In the genomic region with DNA sequence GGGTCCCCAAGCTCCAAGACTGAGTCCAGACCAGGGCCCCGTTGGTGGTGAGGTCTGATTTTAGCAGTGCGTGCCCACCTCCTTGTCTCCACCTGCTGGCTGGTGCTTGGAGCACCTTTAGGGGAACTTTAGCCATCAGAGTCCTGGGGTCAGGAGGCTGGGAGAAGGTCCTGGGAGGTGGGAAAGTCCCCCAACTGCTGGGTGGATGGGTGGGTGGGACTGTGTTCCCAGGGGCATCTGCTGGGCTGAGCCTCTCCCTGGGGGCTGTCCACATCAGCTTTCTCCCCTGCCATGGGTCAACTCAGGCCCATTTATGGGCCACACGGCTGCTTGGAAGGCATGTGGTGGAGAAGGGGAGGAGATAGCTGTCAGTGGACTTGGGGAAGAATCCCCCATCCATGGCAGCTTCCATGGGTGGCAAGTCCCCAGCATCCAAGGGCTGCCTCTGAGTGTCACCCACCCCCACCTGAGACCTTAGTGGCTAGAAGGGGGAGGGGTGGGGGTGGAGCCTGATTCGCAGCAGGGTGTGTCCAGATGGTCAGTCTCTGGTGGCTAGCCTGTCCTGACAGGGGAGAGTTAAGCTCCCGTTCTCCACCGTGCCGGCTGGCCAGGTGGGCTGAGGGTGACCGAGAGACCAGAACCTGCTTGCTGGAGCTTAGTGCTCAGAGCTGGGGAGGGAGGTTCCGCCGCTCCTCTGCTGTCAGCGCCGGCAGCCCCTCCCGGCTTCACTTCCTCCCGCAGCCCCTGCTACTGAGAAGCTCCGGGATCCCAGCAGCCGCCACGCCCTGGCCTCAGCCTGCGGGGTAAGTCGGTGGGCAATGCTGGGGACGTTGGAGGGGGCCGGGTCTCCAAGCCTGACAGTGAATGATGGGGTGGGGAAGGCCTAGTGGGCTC, we compare ENCODE assay signal across 7 cellular contexts. TPM values are rescaled to one million over a fixed set of nuclear protein-coding genes. Genes with fewer than 3 reads are reported as not detected.
DNase-seq lines count a peak whose midpoint lies in the region; ATAC-seq, FAIRE-seq and TF ChIP-seq lines count a peak whose summit lies in the region.

A gene with protein sequence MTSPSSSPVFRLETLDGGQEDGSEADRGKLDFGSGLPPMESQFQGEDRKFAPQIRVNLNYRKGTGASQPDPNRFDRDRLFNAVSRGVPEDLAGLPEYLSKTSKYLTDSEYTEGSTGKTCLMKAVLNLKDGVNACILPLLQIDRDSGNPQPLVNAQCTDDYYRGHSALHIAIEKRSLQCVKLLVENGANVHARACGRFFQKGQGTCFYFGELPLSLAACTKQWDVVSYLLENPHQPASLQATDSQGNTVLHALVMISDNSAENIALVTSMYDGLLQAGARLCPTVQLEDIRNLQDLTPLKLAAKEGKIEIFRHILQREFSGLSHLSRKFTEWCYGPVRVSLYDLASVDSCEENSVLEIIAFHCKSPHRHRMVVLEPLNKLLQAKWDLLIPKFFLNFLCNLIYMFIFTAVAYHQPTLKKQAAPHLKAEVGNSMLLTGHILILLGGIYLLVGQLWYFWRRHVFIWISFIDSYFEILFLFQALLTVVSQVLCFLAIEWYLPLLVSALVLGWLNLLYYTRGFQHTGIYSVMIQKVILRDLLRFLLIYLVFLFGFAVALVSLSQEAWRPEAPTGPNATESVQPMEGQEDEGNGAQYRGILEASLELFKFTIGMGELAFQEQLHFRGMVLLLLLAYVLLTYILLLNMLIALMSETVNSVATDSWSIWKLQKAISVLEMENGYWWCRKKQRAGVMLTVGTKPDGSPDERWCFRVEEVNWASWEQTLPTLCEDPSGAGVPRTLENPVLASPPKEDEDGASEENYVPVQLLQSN (plus strand): TSS at position 541 of the 894 bp plus-strand sequence. CDS start 2,098 bp downstream, outside the sequence.

- FAIRE-seq in H1 (lab: Jason Lieb, UNC) (no peak), urothelium cell line (lab: Jason Lieb, UNC) (no peak)

- no peaks in the 10 kb centered on the region for H3K36me3 ChIP-seq in H1 (ENCODE audit: control insufficient read depth in 2 of 4, insufficient read depth in 4 of 4, low read length in 3 of 4)
- no peaks in the 10 kb centered on the region for H3K36me3 ChIP-seq in aorta (ENCODE audit: control insufficient read depth in 1 of 2, insufficient read depth in 2 of 2, low read length in 1 of 2)

- TF ChIP-seq POLR2A in H1 (IDR thresholded peaks at IDR 0.05; ENCODE audit: control extremely low read depth in 1 of 2, low read depth in 2 of 2, low read length in 2 of 2) = no peak

- H2AK5ac ChIP-seq in H1 (ENCODE audit: low read depth, low read length) = no peak within 1 kb of the TSS

- no peak within 1 kb of the TSS for H3K56ac ChIP-seq in H1 (replicated peaks; ENCODE audit: insufficient read length, low read depth, low read length)

- H2BK15ac ChIP-seq in H1 (ENCODE audit: low read length) = 0 out of 2 replicates have a peak within 1 kb of the TSS, but pooled peaks have one; percentile 88

- H3K23ac ChIP-seq in H1 (ENCODE audit: insufficient read length) = no peak within 1 kb of the TSS

- H4K20me1 ChIP-seq in H1 (replicated peaks in 1 of 2; ENCODE audit: control insufficient read depth in 1 of 2, insufficient read depth in 2 of 2, low read length in 2 of 2) = no peaks in the 10 kb centered on the region

- no peak for TF ChIP-seq EP300 in H1 (IDR thresholded peaks at IDR 0.05; ENCODE audit: borderline replicate concordance in 1 of 2, low read depth in 2 of 2, low read length in 2 of 2)

- CTCF ChIA-PET in activated CD4-positive, alpha-beta T cell treated with anti-CD3 and anti-CD28 coated beads for 36 hours (lab: Charles Lee) = interaction anchor here (0.6 to 3.4 kb wide), 14 partner anchors 12 to 106 kb away, joined by 3 to 29 read pairs (median 4); no protein-coding TSS in a partner anchor
- CTCF ChIA-PET in H1 (lab: Charles Lee; ENCODE audit: partially characterized antibody) = interaction anchor here (0.7 to 6.2 kb wide), 20 partner anchors 12 to 369 kb away, joined by 3 to 53 read pairs (median 4); no protein-coding TSS in a partner anchor

- 0 out of 2 replicates have a peak within 1 kb of the TSS, but pooled peaks have one; percentile 27 for H2BK12ac ChIP-seq in H1 (ENCODE audit: low read depth, low read length)

- no peak within 1 kb of the TSS for H2BK20ac ChIP-seq in H1 (ENCODE audit: low read length)

- H3K18ac ChIP-seq in H1 (ENCODE audit: extremely low read depth, low read length) = peak within 1 kb of the TSS; percentile 60

- peak within 1 kb of the TSS; percentile 27; the same call in 1 of the 2 replicates for H2BK5ac ChIP-seq in H1 (ENCODE audit: low read depth, low read length)

- H2BK120ac ChIP-seq in H1 (replicated peaks; ENCODE audit: low read depth, low read length) = no peak within 1 kb of the TSS

- no peaks in the 10 kb centered on the region for H3K79me1 ChIP-seq in H1 (ENCODE audit: low read depth, low read length)

- H2AFZ ChIP-seq in H1 (ENCODE audit: low read length) = no peak within 1 kb of the TSS

- H3K4me1 Mint-ChIP-seq in activated CD4-positive, alpha-beta T cell treated with anti-CD3 and anti-CD28 coated beads for 36 hours = peaks cover 46% of the 10 kb centered on the region
- peaks cover 45 to 57% of the 10 kb centered on the region in 2 donors for H3K4me1 Mint-ChIP-seq in natural killer cell

- H3K4me1 ChIP-seq in H1 (replicated peaks in 1 of 4; ENCODE audit: control insufficient read depth in 3 of 4, insufficient read depth in 4 of 4, low read length in 3 of 4) (peaks cover 0 to 12% (median 5%) of the 10 kb centered on the region in 4 experiments; a peak in 6 of 7 replicates), aorta (ENCODE audit: control insufficient read depth in 1 of 2, insufficient read depth in 2 of 2, low read length in 2 of 2) (no peaks in the 10 kb centered on the region)

- H3K79me2 ChIP-seq in H1 (ENCODE audit: control insufficient read depth in 1 of 2, insufficient read depth in 2 of 2, low read length in 2 of 2) = no peaks in the 10 kb centered on the region

- H3K14ac ChIP-seq in H1 (ENCODE audit: insufficient read length) = no peak within 1 kb of the TSS

- H3K9me3 ChIP-seq in H1 (ENCODE audit: insufficient read depth in 2 of 2, low read depth in 1 of 2, low read length in 1 of 2) = no peaks in the 10 kb centered on the region
- no peaks in the 10 kb centered on the region for H3K9me3 ChIP-seq in aorta (ENCODE audit: control insufficient read depth, low read length)

- intact Hi-C loops in activated CD4-positive, alpha-beta T cell treated with anti-CD3 and anti-CD28 coated beads for 36 hours (cut with DNase I, micrococcal nuclease) = loop anchor here (1.0 to 10.0 kb wide), 5 partner anchors 29 to 1547 kb away; a partner anchor contains a TSS
- intact Hi-C loops in natural killer cell (cut with micrococcal nuclease) = loop anchor here (1.0 kb wide), 3 partner anchors 23 to 52 kb away; no protein-coding TSS in a partner anchor
- intact Hi-C loops in aorta (cut with DNase I) = loop anchor here (5.0 to 10.0 kb wide), 3 partner anchors 33 to 130 kb away; a partner anchor contains a TSS

- H3K23me2 ChIP-seq in H1 (ENCODE audit: low read depth, low read length) = no peaks in the 10 kb centered on the region

- no peak within 1 kb of the TSS for H3K9ac ChIP-seq in H1 (replicated peaks in 1 of 4; ENCODE audit: extremely low read depth in 1 of 4, low read depth in 3 of 4, low read length in 3 of 4)

- ATAC-seq in GM18907 (IDR thresholded peaks at IDR 0.05; ENCODE audit: unreplicated experiment) (peak; percentile 51), HG03521 (IDR thresholded peaks at IDR 0.05; ENCODE audit: unreplicated experiment) (peak; percentile 47), natural killer cell (peak; percentile 39 to 56 (median 53)), aorta (ENCODE audit: low FRiP score) (no peak)
- ATAC-seq in activated CD4-positive, alpha-beta T cell treated with anti-CD3 and anti-CD28 coated beads for 36 hours = peak; percentile 15

- DNase-seq in activated CD4-positive, alpha-beta T cell treated with anti-CD3 and anti-CD28 coated beads for 36 hours = peak; percentile 72
- DNase-seq in H1 (ENCODE audit: low read depth in 1 of 2, low spot score in 2 of 2) (peak in 1 of 2 experiments; percentile 73), natural killer cell (peak; percentile 44), aorta (no peak), urothelium cell line (ENCODE audit: low spot score) (no peak)

- no peaks in the 10 kb centered on the region for H3K9me3 Mint-ChIP-seq in activated CD4-positive, alpha-beta T cell treated with anti-CD3 and anti-CD28 coated beads for 36 hours (ENCODE audit: low read depth)
- H3K9me3 Mint-ChIP-seq in natural killer cell = no peaks in the 10 kb centered on the region

- H3K4me3 ChIP-seq in H1 (ENCODE audit: extremely low read depth in 1 of 4, insufficient read depth in 2 of 4, low read depth in 3 of 4, low read length in 4 of 4) = no peak within 1 kb of the TSS
- peak within 1 kb of the TSS; percentile 1 to 3 for H3K4me3 ChIP-seq in aorta (ENCODE audit: low read length in 2 of 2)

- H3K4ac ChIP-seq in H1 (replicated peaks; ENCODE audit: insufficient read length, low read depth, low read length) = no peak within 1 kb of the TSS

- H3K36me3 Mint-ChIP-seq in activated CD4-positive, alpha-beta T cell treated with anti-CD3 and anti-CD28 coated beads for 36 hours (ENCODE audit: low read depth) = peaks cover 28% of the 10 kb centered on the region
- H3K36me3 Mint-ChIP-seq in natural killer cell = no peaks in the 10 kb centered on the region

- TF ChIP-seq RAD21 in H1 (IDR thresholded peaks at IDR 0.05 in 1 of 2, conservative IDR thresholded peaks at IDR 0.05 in 1 of 2; ENCODE audit: low read depth in 2 of 2, low read length in 2 of 2) = peak; percentile 68 to 75

- peak within 1 kb of the TSS; percentile 100 for H3K4me3 Mint-ChIP-seq in activated CD4-positive, alpha-beta T cell treated with anti-CD3 and anti-CD28 coated beads for 36 hours
- H3K4me3 Mint-ChIP-seq in natural killer cell = peak within 1 kb of the TSS; percentile 98

- peak within 1 kb of the TSS; percentile 52 for H4K91ac ChIP-seq in H1 (replicated peaks; ENCODE audit: insufficient read length, low read length)

- no peak within 1 kb of the TSS; a peak in 2 of 4 replicates for H3K4me2 ChIP-seq in H1 (ENCODE audit: insufficient read depth in 1 of 2, low read depth in 2 of 2, low read length in 2 of 2)

- no peaks in the 10 kb centered on the region for H3K27me3 ChIP-seq in H1 (replicated peaks in 1 of 4; ENCODE audit: control insufficient read depth in 3 of 4, extremely low read depth in 1 of 4, insufficient read depth in 3 of 4, low read length in 3 of 4)
- no peaks in the 10 kb centered on the region for H3K27me3 ChIP-seq in aorta (ENCODE audit: control insufficient read depth in 1 of 2, insufficient read depth in 2 of 2, low read length in 1 of 2)

- WGBS in H1 (ENCODE audit: extremely low coverage in 1 of 2, insufficient coverage in 1 of 2, insufficient read length in 1 of 2, insufficient replicate concordance in 2 of 2, low coverage in 1 of 2, low lambda C conversion rate in 2 of 2, missing lambda C conversion rate in 1 of 2), 2 experiments = 82% methylated on average over 19 of the region's 21 CpGs; no CpG with 5 or more reads in 1 of the 2 experiments
- WGBS in aorta, 2 donors = 43 to 52% methylated on average over 21 of the region's 21 CpGs

- POLR2A ChIA-PET in activated CD4-positive, alpha-beta T cell treated with anti-CD3 and anti-CD28 coated beads for 36 hours (lab: Charles Lee) = interaction anchor here (0.5 to 2.5 kb wide), 5 partner anchors 18 to 52 kb away, joined by 3 to 29 read pairs (median 9); a partner anchor contains a TSS
- POLR2A ChIA-PET in H1 (lab: Charles Lee; ENCODE audit: partially characterized antibody) = interaction anchor here (0.6 to 9.2 kb wide), 8 partner anchors 13 to 337 kb away, joined by 3 to 78 read pairs (median 5); a partner anchor contains a TSS

- H4K5ac ChIP-seq in H1 (ENCODE audit: insufficient read length, low read depth, low read length) = no peak within 1 kb of the TSS

- TF ChIP-seq CTCF in H1 (IDR thresholded peaks at IDR 0.05; ENCODE audit: control extremely low read depth in 1 of 3, insufficient read depth in 1 of 3, low read depth in 1 of 3, low read length in 3 of 3) = peak; percentile 81 to 84 (median 82)
- TF ChIP-seq CTCF in natural killer cell (IDR thresholded peaks at IDR 0.05) = peak; percentile 50

- H3K27me3 Mint-ChIP-seq in activated CD4-positive, alpha-beta T cell treated with anti-CD3 and anti-CD28 coated beads for 36 hours = no peaks in the 10 kb centered on the region
- no peaks in the 10 kb centered on the region for H3K27me3 Mint-ChIP-seq in natural killer cell (ENCODE audit: low read depth in 2 of 2)

- H4K8ac ChIP-seq in H1 (ENCODE audit: extremely low read depth, insufficient read depth, low read length) = no peak within 1 kb of the TSS

- peak within 1 kb of the TSS; percentile 99 for H3K27ac Mint-ChIP-seq in activated CD4-positive, alpha-beta T cell treated with anti-CD3 and anti-CD28 coated beads for 36 hours
- H3K27ac Mint-ChIP-seq in natural killer cell = peak within 1 kb of the TSS; percentile 98 to 100

- H3K27ac ChIP-seq in H1 (ENCODE audit: low read depth, low read length) = no peak within 1 kb of the TSS
- peak within 1 kb of the TSS in 1 of 2 donors; percentile 20 for H3K27ac ChIP-seq in aorta (ENCODE audit: low read depth in 1 of 2, low read length in 2 of 2)

RNA-seq across cellular contexts. Expression of the gene that starts here (rescaled TPM):
- 10 to 100 TPM; 24.3 to 35.6 TPM for total RNA-seq in activated CD4-positive, alpha-beta T cell treated with anti-CD3 and anti-CD28 coated beads for 36 hours
- 1.6 and 2.1 TPM in 2 replicates for total RNA-seq in H1 (2021; fragmentation: NEBNext Ultra II Directional; extraction: Animal tissue kit (Norgen Biotek cat#: 25700))
- polyA plus RNA-seq in H1 (2011; rRNA removed) = 1.7 and 1.8 TPM in 2 replicates
- polyA plus RNA-seq in H1 (2011; cell fraction: cytosol; rRNA removed) = 2.5 TPM
- polyA plus RNA-seq in H1 (2011; cell fraction: nucleus; rRNA removed) = 4.0 TPM
- polyA plus RNA-seq in H1 (2012, experiment 1 of 2) = 0.87 to 3.4 TPM (median 2.7 TPM) in 4 replicates
- 1.2 TPM for polyA plus RNA-seq in H1 (2012, experiment 2 of 2)
- polyA plus RNA-seq in H1 (2013, experiment 1 of 2) = 3.7 TPM
- 3.3 TPM for polyA plus RNA-seq in H1 (2013, experiment 2 of 2)
- 2.0 and 2.6 TPM in 2 replicates for polyA minus RNA-seq in H1 (2011; rRNA and poly(A)+ RNA removed)
- 2.1 TPM for polyA minus RNA-seq in H1 (2011; cell fraction: cytosol; rRNA and poly(A)+ RNA removed)
- polyA minus RNA-seq in H1 (2011; cell fraction: nucleus; rRNA and poly(A)+ RNA removed) = 1.1 TPM
- 100 to 1,000 TPM; 138 to 163 (median 147) TPM for total RNA-seq in natural killer cell
- total RNA-seq in aorta = 10 to 100 TPM; 33.4 to 40.3 TPM
- polyA plus RNA-seq in aorta = 10 to 100 TPM in 1 of 2 donors, 1 to 10 TPM in 1; 8.5 to 27.7 TPM

Comparison
In these comparisons a context has a peak if more than half of its experiments do, and no peak if none do; other contexts are left out.
1. DNase-seq: peak in activated CD4-positive, alpha-beta T cell treated with anti-CD3 and anti-CD28 coated beads for 36 hours (single experiment) and natural killer cell (single experiment); none in aorta (0 of 2) and urothelium cell line (single experiment).
2. H3K4me3 ChIP-seq: peak in aorta (2 of 2); none in H1 (0 of 4).